In the genomic region with DNA sequence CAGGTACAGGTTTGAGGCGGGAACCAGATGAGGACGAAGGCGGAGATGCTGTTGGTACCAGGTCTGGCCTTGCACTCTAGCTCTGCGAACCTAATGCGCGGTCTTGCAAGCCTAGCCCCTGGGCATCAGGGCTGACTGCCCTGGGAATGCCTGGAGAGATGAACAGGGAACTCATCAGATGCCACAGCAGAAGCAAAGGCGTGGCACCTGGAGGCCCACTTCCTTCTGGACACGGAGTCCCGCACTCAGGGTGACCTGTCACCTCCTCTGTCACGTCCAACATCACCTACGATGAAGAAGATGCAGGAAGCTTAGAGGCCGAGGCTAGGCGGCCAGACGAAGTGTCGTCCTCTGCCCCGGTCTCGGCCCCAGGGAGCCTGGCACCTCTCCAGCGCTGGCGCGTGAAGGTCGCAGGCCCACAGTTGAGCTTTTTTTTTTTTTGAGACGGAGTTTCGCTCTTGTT, we compare ENCODE assay signal across 1 cellular context.
TF ChIP-seq lines count a peak whose summit lies in the region.

No MANE protein-coding gene starts in this region.

TF ChIP-seq in GM23338, 12 proteins besides CTCF, POLR2A, EP300 and RAD21:
- TF ChIP-seq, protein P1, sequence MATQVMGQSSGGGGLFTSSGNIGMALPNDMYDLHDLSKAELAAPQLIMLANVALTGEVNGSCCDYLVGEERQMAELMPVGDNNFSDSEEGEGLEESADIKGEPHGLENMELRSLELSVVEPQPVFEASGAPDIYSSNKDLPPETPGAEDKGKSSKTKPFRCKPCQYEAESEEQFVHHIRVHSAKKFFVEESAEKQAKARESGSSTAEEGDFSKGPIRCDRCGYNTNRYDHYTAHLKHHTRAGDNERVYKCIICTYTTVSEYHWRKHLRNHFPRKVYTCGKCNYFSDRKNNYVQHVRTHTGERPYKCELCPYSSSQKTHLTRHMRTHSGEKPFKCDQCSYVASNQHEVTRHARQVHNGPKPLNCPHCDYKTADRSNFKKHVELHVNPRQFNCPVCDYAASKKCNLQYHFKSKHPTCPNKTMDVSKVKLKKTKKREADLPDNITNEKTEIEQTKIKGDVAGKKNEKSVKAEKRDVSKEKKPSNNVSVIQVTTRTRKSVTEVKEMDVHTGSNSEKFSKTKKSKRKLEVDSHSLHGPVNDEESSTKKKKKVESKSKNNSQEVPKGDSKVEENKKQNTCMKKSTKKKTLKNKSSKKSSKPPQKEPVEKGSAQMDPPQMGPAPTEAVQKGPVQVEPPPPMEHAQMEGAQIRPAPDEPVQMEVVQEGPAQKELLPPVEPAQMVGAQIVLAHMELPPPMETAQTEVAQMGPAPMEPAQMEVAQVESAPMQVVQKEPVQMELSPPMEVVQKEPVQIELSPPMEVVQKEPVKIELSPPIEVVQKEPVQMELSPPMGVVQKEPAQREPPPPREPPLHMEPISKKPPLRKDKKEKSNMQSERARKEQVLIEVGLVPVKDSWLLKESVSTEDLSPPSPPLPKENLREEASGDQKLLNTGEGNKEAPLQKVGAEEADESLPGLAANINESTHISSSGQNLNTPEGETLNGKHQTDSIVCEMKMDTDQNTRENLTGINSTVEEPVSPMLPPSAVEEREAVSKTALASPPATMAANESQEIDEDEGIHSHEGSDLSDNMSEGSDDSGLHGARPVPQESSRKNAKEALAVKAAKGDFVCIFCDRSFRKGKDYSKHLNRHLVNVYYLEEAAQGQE (IDR thresholded peaks at IDR 0.05; ENCODE audit: unreplicated experiment) = no peak
- TF ChIP-seq, protein P2, sequence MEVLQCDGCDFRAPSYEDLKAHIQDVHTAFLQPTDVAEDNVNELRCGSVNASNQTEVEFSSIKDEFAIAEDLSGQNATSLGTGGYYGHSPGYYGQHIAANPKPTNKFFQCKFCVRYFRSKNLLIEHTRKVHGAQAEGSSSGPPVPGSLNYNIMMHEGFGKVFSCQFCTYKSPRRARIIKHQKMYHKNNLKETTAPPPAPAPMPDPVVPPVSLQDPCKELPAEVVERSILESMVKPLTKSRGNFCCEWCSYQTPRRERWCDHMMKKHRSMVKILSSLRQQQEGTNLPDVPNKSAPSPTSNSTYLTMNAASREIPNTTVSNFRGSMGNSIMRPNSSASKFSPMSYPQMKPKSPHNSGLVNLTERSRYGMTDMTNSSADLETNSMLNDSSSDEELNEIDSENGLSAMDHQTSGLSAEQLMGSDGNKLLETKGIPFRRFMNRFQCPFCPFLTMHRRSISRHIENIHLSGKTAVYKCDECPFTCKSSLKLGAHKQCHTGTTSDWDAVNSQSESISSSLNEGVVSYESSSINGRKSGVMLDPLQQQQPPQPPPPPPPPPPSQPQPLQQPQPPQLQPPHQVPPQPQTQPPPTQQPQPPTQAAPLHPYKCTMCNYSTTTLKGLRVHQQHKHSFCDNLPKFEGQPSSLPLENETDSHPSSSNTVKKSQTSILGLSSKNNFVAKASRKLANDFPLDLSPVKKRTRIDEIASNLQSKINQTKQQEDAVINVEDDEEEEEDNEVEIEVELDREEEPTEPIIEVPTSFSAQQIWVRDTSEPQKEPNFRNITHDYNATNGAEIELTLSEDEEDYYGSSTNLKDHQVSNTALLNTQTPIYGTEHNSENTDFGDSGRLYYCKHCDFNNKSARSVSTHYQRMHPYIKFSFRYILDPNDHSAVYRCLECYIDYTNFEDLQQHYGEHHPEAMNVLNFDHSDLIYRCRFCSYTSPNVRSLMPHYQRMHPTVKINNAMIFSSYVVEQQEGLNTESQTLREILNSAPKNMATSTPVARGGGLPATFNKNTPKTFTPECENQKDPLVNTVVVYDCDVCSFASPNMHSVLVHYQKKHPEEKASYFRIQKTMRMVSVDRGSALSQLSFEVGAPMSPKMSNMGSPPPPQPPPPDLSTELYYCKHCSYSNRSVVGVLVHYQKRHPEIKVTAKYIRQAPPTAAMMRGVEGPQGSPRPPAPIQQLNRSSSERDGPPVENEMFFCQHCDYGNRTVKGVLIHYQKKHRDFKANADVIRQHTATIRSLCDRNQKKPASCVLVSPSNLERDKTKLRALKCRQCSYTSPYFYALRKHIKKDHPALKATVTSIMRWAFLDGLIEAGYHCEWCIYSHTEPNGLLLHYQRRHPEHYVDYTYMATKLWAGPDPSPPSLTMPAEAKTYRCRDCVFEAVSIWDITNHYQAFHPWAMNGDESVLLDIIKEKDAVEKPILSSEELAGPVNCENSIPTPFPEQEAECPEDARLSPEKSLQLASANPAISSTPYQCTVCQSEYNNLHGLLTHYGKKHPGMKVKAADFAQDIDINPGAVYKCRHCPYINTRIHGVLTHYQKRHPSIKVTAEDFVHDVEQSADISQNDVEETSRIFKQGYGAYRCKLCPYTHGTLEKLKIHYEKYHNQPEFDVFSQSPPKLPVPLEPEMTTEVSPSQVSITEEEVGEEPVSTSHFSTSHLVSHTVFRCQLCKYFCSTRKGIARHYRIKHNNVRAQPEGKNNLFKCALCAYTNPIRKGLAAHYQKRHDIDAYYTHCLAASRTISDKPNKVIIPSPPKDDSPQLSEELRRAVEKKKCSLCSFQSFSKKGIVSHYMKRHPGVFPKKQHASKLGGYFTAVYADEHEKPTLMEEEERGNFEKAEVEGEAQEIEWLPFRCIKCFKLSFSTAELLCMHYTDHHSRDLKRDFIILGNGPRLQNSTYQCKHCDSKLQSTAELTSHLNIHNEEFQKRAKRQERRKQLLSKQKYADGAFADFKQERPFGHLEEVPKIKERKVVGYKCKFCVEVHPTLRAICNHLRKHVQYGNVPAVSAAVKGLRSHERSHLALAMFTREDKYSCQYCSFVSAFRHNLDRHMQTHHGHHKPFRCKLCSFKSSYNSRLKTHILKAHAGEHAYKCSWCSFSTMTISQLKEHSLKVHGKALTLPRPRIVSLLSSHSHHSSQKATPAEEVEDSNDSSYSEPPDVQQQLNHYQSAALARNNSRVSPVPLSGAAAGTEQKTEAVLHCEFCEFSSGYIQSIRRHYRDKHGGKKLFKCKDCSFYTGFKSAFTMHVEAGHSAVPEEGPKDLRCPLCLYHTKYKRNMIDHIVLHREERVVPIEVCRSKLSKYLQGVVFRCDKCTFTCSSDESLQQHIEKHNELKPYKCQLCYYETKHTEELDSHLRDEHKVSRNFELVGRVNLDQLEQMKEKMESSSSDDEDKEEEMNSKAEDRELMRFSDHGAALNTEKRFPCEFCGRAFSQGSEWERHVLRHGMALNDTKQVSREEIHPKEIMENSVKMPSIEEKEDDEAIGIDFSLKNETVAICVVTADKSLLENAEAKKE (CRISPR knock-in tag; IDR thresholded peaks at IDR 0.05) = no peak
- TF ChIP-seq EZH2 (IDR thresholded peaks at IDR 0.05; ENCODE audit: low read depth, unreplicated experiment) (no peak), CREB1 (CRISPR knock-in tag; IDR thresholded peaks at IDR 0.05; ENCODE audit: low read depth) (no peak)
